Comparison of ENCODE assay signal across 8 cellular contexts in the genomic region with DNA sequence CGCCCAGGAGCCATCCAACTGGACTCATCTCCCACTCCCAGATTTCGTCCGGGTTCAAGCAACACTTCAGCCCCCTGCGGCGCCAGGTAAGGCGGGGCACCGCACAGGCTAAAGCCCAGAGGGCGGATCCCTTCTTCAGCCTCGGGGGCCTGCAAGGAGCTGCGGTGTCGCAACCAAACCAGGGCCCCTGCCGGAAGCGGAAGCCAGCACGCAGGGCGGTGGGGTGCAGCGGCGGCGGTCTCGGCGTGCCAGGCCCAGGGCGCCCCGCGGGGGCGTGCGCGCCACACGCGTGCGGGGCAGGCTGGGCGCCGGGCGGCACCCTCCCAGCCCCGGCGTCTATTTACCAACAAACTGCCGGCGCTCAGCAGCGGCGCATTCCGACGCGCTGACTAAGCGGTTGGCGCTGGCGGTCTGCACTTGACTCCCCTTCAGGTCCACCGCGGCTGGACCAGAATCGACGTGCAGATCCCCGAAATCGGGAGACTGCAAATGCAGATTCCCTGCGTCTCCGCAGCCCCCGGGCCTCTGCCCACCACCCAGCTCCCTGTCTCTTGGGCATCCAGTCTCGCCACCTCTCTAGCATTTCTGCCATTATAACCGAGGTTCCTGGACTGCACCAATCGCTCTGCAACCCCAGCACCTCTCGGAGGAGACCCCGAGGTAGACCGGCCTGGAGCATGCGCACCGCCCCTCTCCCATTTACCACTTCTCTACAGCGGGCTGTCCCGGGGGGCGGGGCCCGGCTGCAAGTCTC. TPM values are rescaled to one million over a fixed set of nuclear protein-coding genes. Genes with fewer than 3 reads are reported as not detected.
DNase-seq lines count a peak whose midpoint lies in the region.

No MANE protein-coding gene starts in this region.

- H3K9ac ChIP-seq in adipocyte (ENCODE audit: low read length) = no peak overlapping the region

- peak overlapping the region; percentile 77 for H3K4me3 ChIP-seq in adipocyte (ENCODE audit: low read length)
- peak overlapping the region; percentile 25; the same call in 1 of the 2 replicates for H3K4me3 ChIP-seq in iPS DF 6.9 (ENCODE audit: low read length)

- H3K4me1 ChIP-seq in adipocyte (ENCODE audit: control insufficient read depth, insufficient read depth, low read length) (peaks cover 12% of the 10 kb centered on the region), iPS DF 6.9 (ENCODE audit: control insufficient read depth, insufficient read depth, low read length) (peaks cover 7% of the 10 kb centered on the region; the same call in 1 of the 2 replicates)

- DNase-seq in NCI-H2107 treated with DMSO at 0.1 percent for 48 hours (lab: John Stamatoyannopoulos, UW; ENCODE audit: unreplicated experiment) (peak; percentile 46), NCI-H2107 (lab: John Stamatoyannopoulos, UW) (no peak), LHCN-M2 (ENCODE audit: low read depth) (peak; percentile 59), SW480 (ENCODE audit: low spot score) (peak; percentile 92), adipocyte (ENCODE audit: low read depth) (peak; percentile 88), iPS DF 6.9 (ENCODE audit: low read depth, low spot score) (no peak), hippocampal formation (lab: John Stamatoyannopoulos, UW) (no peak)
- peak; percentile 54 to 75 for DNase-seq in stimulated activated CD4-positive, alpha-beta T cell treated with anti-CD3 and anti-CD28 coated beads, Interleukin-12 subunit alpha, Interleukin-12 subunit beta, amount 100 ng/mL, for 24 hours (ENCODE audit: low read depth in 2 of 2)

- peaks cover 3% of the 10 kb centered on the region for H3K9me3 ChIP-seq in adipocyte (ENCODE audit: control insufficient read depth, low read length)
- H3K9me3 ChIP-seq in iPS DF 6.9 (ENCODE audit: control insufficient read depth, insufficient read depth, low read length) = no peaks in the 10 kb centered on the region

- H3K27me3 ChIP-seq in adipocyte (replicated peaks; ENCODE audit: control insufficient read depth, insufficient read depth, low read length) (peaks cover 81% of the 10 kb centered on the region), iPS DF 6.9 (ENCODE audit: control insufficient read depth, insufficient read depth, low read length) (peaks cover 89% of the 10 kb centered on the region)

- H3K36me3 ChIP-seq in adipocyte (ENCODE audit: control insufficient read depth, insufficient read depth, low read length, severe bottlenecking) (no peaks in the 10 kb centered on the region), iPS DF 6.9 (ENCODE audit: control insufficient read depth, insufficient read depth, low read length) (no peaks in the 10 kb centered on the region; the same call in 1 of the 2 replicates)

- H3K27ac ChIP-seq in iPS DF 6.9 (ENCODE audit: low read length) = no peak overlapping the region

- no CpG with 5 or more reads among the region's 65 CpGs for WGBS in iPS DF 6.9 (ENCODE audit: insufficient coverage, insufficient read length)

RNA-seq across cellular contexts. Expression of gene DLX4, which starts 0.4 kb away (rescaled TPM):
- total RNA-seq in LHCN-M2 (2014; rRNA removed) = 0.06 TPM in 1 of 2 replicates, not detected in the other
- polyA plus RNA-seq in LHCN-M2 (2012) = 0.09 TPM

RNA-seq across cellular contexts. Expression of gene DLX3, which starts 26.5 kb away (rescaled TPM):
- 0.29 and 0.32 TPM in 2 replicates for total RNA-seq in LHCN-M2 (2014; rRNA removed)
- polyA plus RNA-seq in LHCN-M2 (2012) = 0.66 TPM

Comparison
In these comparisons a context has a peak if more than half of its experiments do, and no peak if none do; other contexts are left out.
1. DNase-seq: peak in NCI-H2107 treated with DMSO at 0.1 percent for 48 hours (single experiment), LHCN-M2 (single experiment), SW480 (single experiment), adipocyte (single experiment) and stimulated activated CD4-positive, alpha-beta T cell treated with anti-CD3 and anti-CD28 coated beads, Interleukin-12 subunit alpha, Interleukin-12 subunit beta, amount 100 ng/mL, for 24 hours (2 of 2); none in NCI-H2107 (single experiment), iPS DF 6.9 (single experiment) and hippocampal formation (0 of 2).